ENCODE assay signal across 22 cellular contexts in genomic region chr16:55559233-55559632, GRCh38. TPM values are rescaled to one million over a fixed set of nuclear protein-coding genes. Genes with fewer than 3 reads are reported as not detected.
A peak's percentile ranks its signal among the peaks of the same experiment; 100 is the strongest.
DNase-seq lines count a peak whose midpoint lies in the region; ATAC-seq and TF ChIP-seq lines count a peak whose summit lies in the region.
"Had no signal": no experiment of that assay in that cellular context is flagged by ENCODE, and none has a peak within 500 bp of the region (broad histone marks: within the 10 kb centered on the region; RNA-seq: fewer than 3 reads in every experiment).

No MANE protein-coding gene starts in this region.

- no peak overlapping the region for H2AK5ac ChIP-seq in IMR-90 (ENCODE audit: low read depth, low read length)

- H3K36me3 Mint-ChIP-seq in chondrocyte (ENCODE audit: low read depth), result peaks cover 14% of the 10 kb centered on the region
- no peaks in the 10 kb centered on the region for H3K36me3 Mint-ChIP-seq in activated naive CD4-positive, alpha-beta T cell treated with anti-CD3 and anti-CD28 coated beads, Interleukin-2, amount 50 U/mL, for 72 hours

- peaks cover 4% of the 10 kb centered on the region for H3K9me3 Mint-ChIP-seq in chondrocyte (ENCODE audit: low read depth)
- no peaks in the 10 kb centered on the region for H3K9me3 Mint-ChIP-seq in stimulated activated naive CD8-positive, alpha-beta T cell treated with anti-CD3 and anti-CD28 coated beads, Interleukin-15, amount 100 ng/mL, for 72 hours
- H3K9me3 Mint-ChIP-seq in activated naive CD4-positive, alpha-beta T cell treated with anti-CD3 and anti-CD28 coated beads, Interleukin-2, amount 50 U/mL, for 72 hours, result peaks cover 0 to 3% of the 10 kb centered on the region in 2 donors

- H4K20me1 ChIP-seq in IMR-90 (ENCODE audit: insufficient read depth, low read length), result peaks cover 5% of the 10 kb centered on the region; the same call in 1 of the 2 replicates

- H4K91ac ChIP-seq in IMR-90 (ENCODE audit: insufficient read depth, low read depth, low read length), result no peak overlapping the region

- H3K4me3 ChIP-seq in IMR-90 (ENCODE audit: insufficient read depth, low read depth, low read length) (no peak overlapping the region), heart right ventricle (no peak overlapping the region), esophagus muscularis mucosa (no peak overlapping the region)
- H3K4me3 ChIP-seq: ascending aorta, GM12878, ovary, stomach had no signal

- no peak overlapping the region for H3K4me3 Mint-ChIP-seq in chondrocyte (ENCODE audit: unreplicated experiment)
- no peak overlapping the region for H3K4me3 Mint-ChIP-seq in stimulated activated naive CD8-positive, alpha-beta T cell treated with anti-CD3 and anti-CD28 coated beads, Interleukin-15, amount 100 ng/mL, for 72 hours

- peaks cover 1% of the 10 kb centered on the region for H3K4me1 ChIP-seq in IMR-90 (ENCODE audit: control insufficient read depth, insufficient read depth, low read length)
- peaks cover 0 to 37% (median 21%) of the 10 kb centered on the region in 9 donors for H3K4me1 ChIP-seq in heart right ventricle
- peaks cover 20 to 39% (median 32%) of the 10 kb centered on the region in 4 donors for H3K4me1 ChIP-seq in esophagus muscularis mucosa
- H3K4me1 ChIP-seq: Caco-2 had no signal

- peak overlapping the region; percentile 43 for H3K27ac Mint-ChIP-seq in chondrocyte (ENCODE audit: unreplicated experiment)
- H3K27ac Mint-ChIP-seq in stimulated activated naive CD8-positive, alpha-beta T cell treated with anti-CD3 and anti-CD28 coated beads, Interleukin-15, amount 100 ng/mL, for 72 hours, result no peak overlapping the region
- H3K27ac Mint-ChIP-seq in activated naive CD4-positive, alpha-beta T cell treated with anti-CD3 and anti-CD28 coated beads, Interleukin-2, amount 50 U/mL, for 72 hours, result no peak overlapping the region

- in situ Hi-C loops in IMR-90 (cut with MboI; ENCODE audit: low sequenced_read_pairs), result no loop called here

- H3K36me3 ChIP-seq in IMR-90 (ENCODE audit: control insufficient read depth, insufficient read depth, low read length), result no peaks in the 10 kb centered on the region
- H3K36me3 ChIP-seq in heart right ventricle, result peaks cover 0 to 37% (median 3%) of the 10 kb centered on the region in 9 donors
- H3K36me3 ChIP-seq in esophagus muscularis mucosa, result peaks cover 0 to under 1% (median 0%) of the 10 kb centered on the region in 4 donors
- H3K36me3 ChIP-seq: ascending aorta, ovary had no signal

- H2AK9ac ChIP-seq in IMR-90 (replicated peaks; ENCODE audit: low read depth, low read length, poor library complexity), result no peak overlapping the region

- ATAC-seq in IMR-90 (ENCODE audit: low read depth) (peak; percentile 90), heart right ventricle (peak in 6 of 8 donors; percentile 38 to 66 (median 52)), HG02798 (IDR thresholded peaks at IDR 0.05; ENCODE audit: poor library complexity, unreplicated experiment) (no peak)
- no peak for ATAC-seq in stimulated activated naive CD8-positive, alpha-beta T cell treated with anti-CD3 and anti-CD28 coated beads, Interleukin-15, amount 100 ng/mL, for 72 hours
- ATAC-seq in activated naive CD4-positive, alpha-beta T cell treated with anti-CD3 and anti-CD28 coated beads, Interleukin-2, amount 50 U/mL, for 72 hours, result no peak
- ATAC-seq: GM12878 had no signal

- POLR2A ChIA-PET in IMR-90 (lab: Charles Lee; ENCODE audit: unreplicated experiment), result interaction anchor here (0.6 kb wide), 1 partner anchor 57 kb away, joined by 4 read pairs; no protein-coding TSS in a partner anchor

- H3K18ac ChIP-seq in IMR-90 (ENCODE audit: low read depth, low read length), result no peak overlapping the region

- H3K4ac ChIP-seq in IMR-90 (ENCODE audit: low read depth, low read length), result no peak overlapping the region

- H3K79me1 ChIP-seq in IMR-90 (ENCODE audit: low read depth in 1 of 2, low read length in 2 of 2), result no peaks in the 10 kb centered on the region

- H3K27me3 ChIP-seq in IMR-90 (ENCODE audit: control insufficient read depth, insufficient read depth, low read length) (no peaks in the 10 kb centered on the region), heart right ventricle (no peaks in the 10 kb centered on the region), esophagus muscularis mucosa (no peaks in the 10 kb centered on the region)
- H3K27me3 ChIP-seq: ascending aorta, ovary, stomach had no signal

- TF ChIP-seq CTCF in IMR-90 (conservative IDR thresholded peaks at IDR 0.05; ENCODE audit: low read depth, low read length), result no peak
- TF ChIP-seq CTCF in chondrocyte (IDR thresholded peaks at IDR 0.05), result no peak
- TF ChIP-seq CTCF in heart right ventricle (IDR thresholded peaks at IDR 0.05), result no peak
- no peak for TF ChIP-seq CTCF in esophagus muscularis mucosa (IDR thresholded peaks at IDR 0.05)

- peaks cover under 1% of the 10 kb centered on the region; the same call in 1 of the 2 replicates for H3K9me3 ChIP-seq in IMR-90 (ENCODE audit: control insufficient read depth, insufficient read depth, low read length)
- H3K9me3 ChIP-seq in heart right ventricle, result peaks cover 0 to 2% (median 0%) of the 10 kb centered on the region in 11 donors
- peaks cover 0 to under 1% (median 0%) of the 10 kb centered on the region in 4 donors for H3K9me3 ChIP-seq in esophagus muscularis mucosa
- H3K9me3 ChIP-seq: ascending aorta, Caco-2, ovary, stomach had no signal

- H3K23ac ChIP-seq in IMR-90 (ENCODE audit: low read depth, low read length), result no peak overlapping the region

- intact Hi-C loops in IMR-90 (cut with micrococcal nuclease) (no loop called here), heart right ventricle (cut with DNase I) (no loop called here), esophagus muscularis mucosa (cut with DNase I) (no loop called here)

- no peak overlapping the region for H2BK5ac ChIP-seq in IMR-90 (ENCODE audit: low read depth, low read length, poor library complexity, severe bottlenecking)

- BruUV-seq in IMR-90 (replicated peaks; lab: Mats Ljungman, UMichigan), result no TSS peak

- H2BK15ac ChIP-seq in IMR-90 (ENCODE audit: low read depth, low read length), result no peak overlapping the region

- H2AFZ ChIP-seq in IMR-90 (replicated peaks; ENCODE audit: low read length, poor library complexity), result no peak overlapping the region

- TF ChIP-seq POLR2A in IMR-90 (IDR thresholded peaks at IDR 0.05; ENCODE audit: low read depth, low read length) (no peak), esophagus muscularis mucosa (IDR thresholded peaks at IDR 0.05; ENCODE audit: low read depth) (no peak)

- no peak overlapping the region for H4K8ac ChIP-seq in IMR-90 (ENCODE audit: low read depth in 2 of 2, low read length in 2 of 2)

- no peak overlapping the region for H3K14ac ChIP-seq in IMR-90 (replicated peaks; ENCODE audit: low read depth, low read length)

- H3K27ac ChIP-seq in IMR-90 (ENCODE audit: insufficient read depth, low read length), result no peak overlapping the region
- H3K27ac ChIP-seq in heart right ventricle, result peak overlapping the region in 1 of 10 donors; percentile 0
- H3K27ac ChIP-seq in esophagus muscularis mucosa (replicated peaks in 1 of 4), result peak overlapping the region in 2 of 4 donors; percentile 1 to 9
- H3K27ac ChIP-seq: ovary had no signal

- H3K9me1 ChIP-seq in IMR-90 (ENCODE audit: insufficient read depth, low read length), result no peaks in the 10 kb centered on the region

- H2BK20ac ChIP-seq in IMR-90 (ENCODE audit: low read depth, low read length), result no peak overlapping the region

- no peak overlapping the region for H3K4me2 ChIP-seq in IMR-90 (ENCODE audit: low read depth, low read length)

- no peak for TF ChIP-seq RAD21 in IMR-90 (IDR thresholded peaks at IDR 0.05; ENCODE audit: low read length)

- DNase-seq in IMR-90, result peak; percentile 73
- no peak for DNase-seq in chondrocyte (ENCODE audit: low spot score)
- DNase-seq in heart right ventricle, result no peak
- peak; percentile 39 for DNase-seq in pulmonary artery endothelial cell (ENCODE audit: low read depth, low spot score)
- no peak for DNase-seq in stimulated activated naive CD8-positive, alpha-beta T cell treated with anti-CD3 and anti-CD28 coated beads, Interleukin-15, amount 100 ng/mL, for 72 hours
- DNase-seq in esophagus muscularis mucosa (ENCODE audit: extremely low spot score), result no peak
- DNase-seq in activated naive CD4-positive, alpha-beta T cell treated with anti-CD3 and anti-CD28 coated beads, Interleukin-2, amount 50 U/mL, for 72 hours (ENCODE audit: low spot score in 2 of 2), result no peak
- DNase-seq: activated CD4-positive, CD25-positive, alpha-beta regulatory T cell; activated effector memory CD4-positive, alpha-beta T cell treated with Interleukin-2 at 50 U/mL for 16 hours; Caco-2; glutamatergic neuron; islet precursor cell; NCI-H2081; ovary; RPMI8226; stomach had no signal

- CTCF ChIA-PET in IMR-90 (lab: Yijun Ruan, JAX), result interaction anchor here (0.8 to 1.4 kb wide), 3 partner anchors 8 to 14 kb away, joined by 3 to 6 read pairs (median 3); no protein-coding TSS in a partner anchor

- H3K4me1 Mint-ChIP-seq in chondrocyte (ENCODE audit: low read depth), result peaks cover 35% of the 10 kb centered on the region
- H3K4me1 Mint-ChIP-seq in stimulated activated naive CD8-positive, alpha-beta T cell treated with anti-CD3 and anti-CD28 coated beads, Interleukin-15, amount 100 ng/mL, for 72 hours, result no peaks in the 10 kb centered on the region

- dilution Hi-C loops in IMR-90 (cut with HindIII; ENCODE audit: low sequenced_read_pairs, unreplicated experiment), result no loop called here

- no peak overlapping the region for H3K56ac ChIP-seq in IMR-90 (ENCODE audit: extremely low read depth, insufficient read depth, low read length)

- no peak overlapping the region for H2BK120ac ChIP-seq in IMR-90 (ENCODE audit: low read depth, low read length)

- TF ChIP-seq EP300 in esophagus muscularis mucosa (IDR thresholded peaks at IDR 0.05), result no peak

- no peaks in the 10 kb centered on the region for H3K27me3 Mint-ChIP-seq in chondrocyte (ENCODE audit: low read depth)
- no peaks in the 10 kb centered on the region for H3K27me3 Mint-ChIP-seq in stimulated activated naive CD8-positive, alpha-beta T cell treated with anti-CD3 and anti-CD28 coated beads, Interleukin-15, amount 100 ng/mL, for 72 hours

- no peak overlapping the region for H3K9ac ChIP-seq in IMR-90 (ENCODE audit: low read depth, low read length)

- H4K5ac ChIP-seq in IMR-90 (ENCODE audit: low read depth, low read length), result no peak overlapping the region

RNA-seq across cellular contexts. Expression of gene CAPNS2, which starts 7.3 kb away (rescaled TPM):
- total RNA-seq in IMR-90 (2012; rRNA removed) (0.56 and 0.72 TPM in 2 replicates), chondrocyte (0.35 to 0.56 TPM (median 0.36 TPM) in 3 replicates), heart right ventricle (under 1 TPM in 4 of 10 donors, not detected in 6; 0.38 to 0.45 (median 0.40) TPM), pulmonary artery endothelial cell (0.66 and 1.9 TPM in 2 replicates), esophagus muscularis mucosa (1 to 10 TPM in 1 of 4 donors, under 1 TPM in 2, not detected in 1; 0.32 to 1.2 (median 0.46) TPM)
- polyA plus RNA-seq in IMR-90 (2012; rRNA removed) (0.09 TPM in 1 of 2 replicates, not detected in the other), heart right ventricle (under 1 TPM in 1 of 2 donors, not detected in 1; 0.06 TPM)
- not detected in 2 replicates for polyA plus RNA-seq in IMR-90 (2012; cell fraction: cytosol; rRNA removed)
- polyA plus RNA-seq in IMR-90 (2012; cell fraction: nucleus; rRNA removed; ENCODE audit: low replicate concordance), result 0.23 and 0.39 TPM in 2 replicates
- not detected for total RNA-seq in activated naive CD4-positive, alpha-beta T cell treated with anti-CD3 and anti-CD28 coated beads, Interleukin-2, amount 50 U/mL, for 72 hours
- total RNA-seq: ascending aorta; Caco-2; G401; GM12878; H1; T-helper 1 cell treated with Interleukin-12 subunit alpha and Interleukin-12 subunit beta and Interleukin-4 antibody, amounts not matched to agents 30 ng/mL and 1 ng/mL, for 36 hours had no signal
- polyA plus RNA-seq: GM12878, H1, ovary had no signal

RNA-seq across cellular contexts. Expression of gene LPCAT2, which starts 50.4 kb away (rescaled TPM):
- total RNA-seq in IMR-90 (2012; rRNA removed) (8.6 and 15.6 TPM in 2 replicates), chondrocyte (15.2 to 18.7 TPM (median 17.4 TPM) in 3 replicates), heart right ventricle (10 to 100 TPM in 1 of 10 donors, 1 to 10 TPM in 9; 4.7 to 10.9 (median 7.0) TPM), pulmonary artery endothelial cell (22.9 and 46.5 TPM in 2 replicates), esophagus muscularis mucosa (10 to 100 TPM in 3 of 4 donors, 1 to 10 TPM in 1; 9.6 to 12.9 (median 12.0) TPM)
- polyA plus RNA-seq in IMR-90 (2012; rRNA removed) (6.0 and 8.7 TPM in 2 replicates), heart right ventricle (1 to 10 TPM; 4.0 to 8.1 TPM)
- 3.1 and 7.7 TPM in 2 replicates for polyA plus RNA-seq in IMR-90 (2012; cell fraction: cytosol; rRNA removed)
- 16.6 and 16.7 TPM in 2 replicates for polyA plus RNA-seq in IMR-90 (2012; cell fraction: nucleus; rRNA removed; ENCODE audit: low replicate concordance)
- total RNA-seq in activated naive CD4-positive, alpha-beta T cell treated with anti-CD3 and anti-CD28 coated beads, Interleukin-2, amount 50 U/mL, for 72 hours, result 1 to 10 TPM in 1 of 2 donors, under 1 TPM in 1; 0.30 to 3.0 TPM
- total RNA-seq: G401, GM12878 had no signal

Comparison
In these comparisons a context has a peak if more than half of its experiments do, and no peak if none do; other contexts are left out.
1. ATAC-seq: peak in IMR-90 (single experiment) and heart right ventricle (6 of 8); none in stimulated activated naive CD8-positive, alpha-beta T cell treated with anti-CD3 and anti-CD28 coated beads, Interleukin-15, amount 100 ng/mL, for 72 hours (single experiment), HG02798 (single experiment) and activated naive CD4-positive, alpha-beta T cell treated with anti-CD3 and anti-CD28 coated beads, Interleukin-2, amount 50 U/mL, for 72 hours (0 of 2).
2. DNase-seq: peak in IMR-90 (single experiment) and pulmonary artery endothelial cell (single experiment); none in chondrocyte (single experiment), heart right ventricle (0 of 2), stimulated activated naive CD8-positive, alpha-beta T cell treated with anti-CD3 and anti-CD28 coated beads, Interleukin-15, amount 100 ng/mL, for 72 hours (0 of 2), esophagus muscularis mucosa (single experiment) and activated naive CD4-positive, alpha-beta T cell treated with anti-CD3 and anti-CD28 coated beads, Interleukin-2, amount 50 U/mL, for 72 hours (0 of 2).